Comparison of ENCODE assay signal across 8 cellular contexts in genomic region chrX:103687696-103688191, GRCh38. TPM values are rescaled to one million over a fixed set of nuclear protein-coding genes. Genes with fewer than 3 reads are reported as not detected.
DNase-seq lines count a peak whose midpoint lies in the region; ATAC-seq, FAIRE-seq and TF ChIP-seq lines count a peak whose summit lies in the region.

No MANE protein-coding gene starts in this region.

- FAIRE-seq in H1 (lab: Jason Lieb, UNC): peak; percentile 95

- no peak overlapping the region for H4K8ac ChIP-seq in H1 (ENCODE audit: extremely low read depth, insufficient read depth, low read length)

- no peak overlapping the region for H2AFZ ChIP-seq in H1 (ENCODE audit: low read length)

- TF ChIP-seq EP300 in H1 (IDR thresholded peaks at IDR 0.05; ENCODE audit: borderline replicate concordance in 1 of 2, low read depth in 2 of 2, low read length in 2 of 2): no peak

- no peaks in the 10 kb centered on the region; the same call in 1 of the 2 replicates for H3K23me2 ChIP-seq in H1 (ENCODE audit: low read depth, low read length)

- 0% methylated on average over 16 of the region's 16 CpGs; no CpG with 5 or more reads in 1 of the 2 experiments for WGBS in H1 (ENCODE audit: extremely low coverage in 1 of 2, insufficient coverage in 1 of 2, insufficient read length in 1 of 2, insufficient replicate concordance in 2 of 2, low coverage in 1 of 2, low lambda C conversion rate in 2 of 2, missing lambda C conversion rate in 1 of 2), 2 experiments

- no peak overlapping the region for H4K91ac ChIP-seq in H1 (replicated peaks; ENCODE audit: insufficient read length, low read length)

- peak overlapping the region; percentile 69 to 70 for H3K4me2 ChIP-seq in H1 (ENCODE audit: insufficient read depth in 1 of 2, low read depth in 2 of 2, low read length in 2 of 2)

- H3K36me3 ChIP-seq in HEK293 (ENCODE audit: control insufficient read depth in 2 of 2, insufficient read depth in 1 of 2, low read length in 2 of 2) (peaks cover 19 to 28% of the 10 kb centered on the region in 2 experiments), H1 (ENCODE audit: control insufficient read depth in 2 of 4, insufficient read depth in 4 of 4, low read length in 3 of 4) (peaks cover 5 to 22% (median 15%) of the 10 kb centered on the region in 4 experiments; a peak in 6 of 8 replicates)

- peaks cover 0 to 28% of the 10 kb centered on the region in 2 experiments; a peak in 3 of 4 replicates for H3K79me2 ChIP-seq in H1 (ENCODE audit: control insufficient read depth in 1 of 2, insufficient read depth in 2 of 2, low read length in 2 of 2)

- peak overlapping the region; percentile 53 for H3K4me3 ChIP-seq in HEK293 (ENCODE audit: low read depth, low read length)
- peak overlapping the region; percentile 68 to 99 (median 77) for H3K4me3 ChIP-seq in H1 (ENCODE audit: extremely low read depth in 1 of 4, insufficient read depth in 2 of 4, low read depth in 3 of 4, low read length in 4 of 4)

- no peaks in the 10 kb centered on the region for H3K79me1 ChIP-seq in H1 (ENCODE audit: low read depth, low read length)

- TF ChIP-seq POLR2A in H1 (IDR thresholded peaks at IDR 0.05; ENCODE audit: control extremely low read depth in 1 of 2, low read depth in 2 of 2, low read length in 2 of 2): peak in 1 of 2 experiments; percentile 65; a peak in 1 of 3 replicates

- no peak overlapping the region for H3K4me3 Mint-ChIP-seq in activated CD4-positive, alpha-beta memory T cell treated with anti-CD3 and anti-CD28 coated beads, Interleukin-2, amount 10 ng/mL, durations not matched to agents 7 days and 5 days
- H3K4me3 Mint-ChIP-seq in memory B cell: no peak overlapping the region
- no peak overlapping the region for H3K4me3 Mint-ChIP-seq in stimulated activated memory B cell treated with anti-CD40 and anti-IgM and Interleukin-4, amounts not matched to agents 10 μg/mL and 1 μg/mL and 100 μg/mL, for 72 hours

- no peak for ATAC-seq in memory B cell (ENCODE audit: low read depth)
- ATAC-seq in stimulated activated memory B cell treated with anti-CD40 and anti-IgM and Interleukin-4, amounts not matched to agents 10 μg/mL and 1 μg/mL and 100 μg/mL, for 72 hours: no peak

- H2BK120ac ChIP-seq in H1 (replicated peaks; ENCODE audit: low read depth, low read length): no peak overlapping the region

- no peak overlapping the region for H3K14ac ChIP-seq in H1 (ENCODE audit: insufficient read length)

- H3K56ac ChIP-seq in H1 (replicated peaks; ENCODE audit: insufficient read length, low read depth, low read length): no peak overlapping the region

- no peak overlapping the region for H3K27ac Mint-ChIP-seq in activated CD4-positive, alpha-beta memory T cell treated with anti-CD3 and anti-CD28 coated beads, Interleukin-2, amount 10 ng/mL, durations not matched to agents 7 days and 5 days
- H3K27ac Mint-ChIP-seq in memory B cell: no peak overlapping the region
- no peak overlapping the region for H3K27ac Mint-ChIP-seq in stimulated activated memory B cell treated with anti-CD40 and anti-IgM and Interleukin-4, amounts not matched to agents 10 μg/mL and 1 μg/mL and 100 μg/mL, for 72 hours

- CTCF ChIA-PET in HEK293 (lab: Yijun Ruan, JAX) (interaction anchor here (0.9 kb wide), 2 partner anchors 25 to 124 kb away, joined by 3 read pairs; no protein-coding TSS in a partner anchor), H1 (lab: Charles Lee; ENCODE audit: partially characterized antibody) (no interaction called here)
- CTCF ChIA-PET in activated CD4-positive, alpha-beta memory T cell treated with anti-CD3 and anti-CD28 coated beads, Interleukin-2, amount 10 ng/mL, durations not matched to agents 7 days and 5 days (lab: Charles Lee): interaction anchor here (0.6 to 2.4 kb wide), 2 partner anchors 231 to 511 kb away, joined by 3 to 6 read pairs; no protein-coding TSS in a partner anchor

- POLR2A ChIA-PET in HEK293 (lab: Yijun Ruan, JAX) (interaction anchor here (0.6 to 2.7 kb wide), 3 partner anchors 42 to 144 kb away, joined by 3 to 11 read pairs (median 4); partner anchors contain the start of gene TCEAL1), H1 (lab: Charles Lee; ENCODE audit: partially characterized antibody) (interaction anchor here (0.6 to 2.3 kb wide), 7 partner anchors 23 to 168 kb away, joined by 3 to 11 read pairs (median 5); partner anchors contain the start of gene TCEAL1)
- POLR2A ChIA-PET in activated CD4-positive, alpha-beta memory T cell treated with anti-CD3 and anti-CD28 coated beads, Interleukin-2, amount 10 ng/mL, durations not matched to agents 7 days and 5 days (lab: Charles Lee): no interaction called here

- TF ChIP-seq CTCF in HEK293 (tag by site-specific recombination; IDR thresholded peaks at IDR 0.05) (peak; percentile 75), H1 (IDR thresholded peaks at IDR 0.05; ENCODE audit: control extremely low read depth in 1 of 3, insufficient read depth in 1 of 3, low read depth in 1 of 3, low read length in 3 of 3) (peak; percentile 15 to 68 (median 66))

- peak overlapping the region; percentile 82 for H4K5ac ChIP-seq in H1 (ENCODE audit: insufficient read length, low read depth, low read length)

- H2AK5ac ChIP-seq in H1 (ENCODE audit: low read depth, low read length): no peak overlapping the region

- no peak overlapping the region for H3K4ac ChIP-seq in H1 (replicated peaks; ENCODE audit: insufficient read length, low read depth, low read length)

- DNase-seq in AML-193 (lab: John Stamatoyannopoulos, UW) (peak; percentile 21 to 35), NCI-H524 treated with DMSO at 0.1 percent for 48 hours (lab: John Stamatoyannopoulos, UW) (peak; percentile 31), H1 (ENCODE audit: low read depth in 1 of 2, low spot score in 2 of 2) (peak; percentile 34 to 68), memory B cell (ENCODE audit: low spot score in 2 of 2) (peak; percentile 17 to 35)
- peak; percentile 61 for DNase-seq in activated CD4-positive, alpha-beta memory T cell treated with anti-CD3 and anti-CD28 coated beads, Interleukin-2, amount 10 ng/mL, durations not matched to agents 7 days and 5 days
- peak; percentile 23 for DNase-seq in stimulated activated CD8-positive, alpha-beta memory T cell treated with anti-CD3 and anti-CD28 coated beads, Interleukin-12 subunit alpha, Interleukin-12 subunit beta, amount 100 ng/mL, for 1 hour (ENCODE audit: low read depth)

- H3K4me1 Mint-ChIP-seq in activated CD4-positive, alpha-beta memory T cell treated with anti-CD3 and anti-CD28 coated beads, Interleukin-2, amount 10 ng/mL, durations not matched to agents 7 days and 5 days: peaks cover 12% of the 10 kb centered on the region
- no peaks in the 10 kb centered on the region for H3K4me1 Mint-ChIP-seq in memory B cell
- no peaks in the 10 kb centered on the region for H3K4me1 Mint-ChIP-seq in stimulated activated memory B cell treated with anti-CD40 and anti-IgM and Interleukin-4, amounts not matched to agents 10 μg/mL and 1 μg/mL and 100 μg/mL, for 72 hours

- peak overlapping the region; percentile 92 for H2BK12ac ChIP-seq in H1 (ENCODE audit: low read depth, low read length)

- peak overlapping the region; percentile 90; the same call in 1 of the 2 replicates for H2BK5ac ChIP-seq in H1 (ENCODE audit: low read depth, low read length)

- H3K18ac ChIP-seq in H1 (ENCODE audit: extremely low read depth, low read length): peak overlapping the region; percentile 75

- H3K27me3 Mint-ChIP-seq in activated CD4-positive, alpha-beta memory T cell treated with anti-CD3 and anti-CD28 coated beads, Interleukin-2, amount 10 ng/mL, durations not matched to agents 7 days and 5 days: no peaks in the 10 kb centered on the region
- H3K27me3 Mint-ChIP-seq in memory B cell: no peaks in the 10 kb centered on the region
- no peaks in the 10 kb centered on the region for H3K27me3 Mint-ChIP-seq in stimulated activated memory B cell treated with anti-CD40 and anti-IgM and Interleukin-4, amounts not matched to agents 10 μg/mL and 1 μg/mL and 100 μg/mL, for 72 hours

- peak; percentile 72 to 79 for TF ChIP-seq RAD21 in H1 (IDR thresholded peaks at IDR 0.05 in 1 of 2, conservative IDR thresholded peaks at IDR 0.05 in 1 of 2; ENCODE audit: low read depth in 2 of 2, low read length in 2 of 2)

- H3K36me3 Mint-ChIP-seq in activated CD4-positive, alpha-beta memory T cell treated with anti-CD3 and anti-CD28 coated beads, Interleukin-2, amount 10 ng/mL, durations not matched to agents 7 days and 5 days (ENCODE audit: low read depth): peaks cover 16% of the 10 kb centered on the region
- peaks cover 4% of the 10 kb centered on the region for H3K36me3 Mint-ChIP-seq in memory B cell
- H3K36me3 Mint-ChIP-seq in stimulated activated memory B cell treated with anti-CD40 and anti-IgM and Interleukin-4, amounts not matched to agents 10 μg/mL and 1 μg/mL and 100 μg/mL, for 72 hours: peaks cover 13% of the 10 kb centered on the region

- H4K20me1 ChIP-seq in H1 (replicated peaks in 1 of 2; ENCODE audit: control insufficient read depth in 1 of 2, insufficient read depth in 2 of 2, low read length in 2 of 2): no peaks in the 10 kb centered on the region

- H2BK20ac ChIP-seq in H1 (ENCODE audit: low read length): no peak overlapping the region

- no peaks in the 10 kb centered on the region for H3K9me3 Mint-ChIP-seq in activated CD4-positive, alpha-beta memory T cell treated with anti-CD3 and anti-CD28 coated beads, Interleukin-2, amount 10 ng/mL, durations not matched to agents 7 days and 5 days
- no peaks in the 10 kb centered on the region for H3K9me3 Mint-ChIP-seq in memory B cell
- H3K9me3 Mint-ChIP-seq in stimulated activated memory B cell treated with anti-CD40 and anti-IgM and Interleukin-4, amounts not matched to agents 10 μg/mL and 1 μg/mL and 100 μg/mL, for 72 hours: no peaks in the 10 kb centered on the region

- peak overlapping the region; percentile 31 to 83 (median 74); a peak in 6 of 7 replicates for H3K9ac ChIP-seq in H1 (replicated peaks in 1 of 4; ENCODE audit: extremely low read depth in 1 of 4, low read depth in 3 of 4, low read length in 3 of 4)

- H3K23ac ChIP-seq in H1 (ENCODE audit: insufficient read length): no peak overlapping the region

- H2BK15ac ChIP-seq in H1 (ENCODE audit: low read length): no peak overlapping the region

- H3K27ac ChIP-seq in HEK293 (ENCODE audit: extremely low read depth, low read depth, low read length) (peak overlapping the region; percentile 87), H1 (ENCODE audit: low read depth, low read length) (peak overlapping the region; percentile 77)

- H3K4me1 ChIP-seq in HEK293 (ENCODE audit: control insufficient read depth, insufficient read depth, low read length): peaks cover 2% of the 10 kb centered on the region; the same call in 1 of the 2 replicates
- H3K4me1 ChIP-seq in H1 (replicated peaks in 1 of 4; ENCODE audit: control insufficient read depth in 3 of 4, insufficient read depth in 4 of 4, low read length in 3 of 4): peaks cover 0 to 2% (median 0%) of the 10 kb centered on the region in 4 experiments; a peak in 1 of 7 replicates

- no peaks in the 10 kb centered on the region for H3K27me3 ChIP-seq in H1 (replicated peaks in 1 of 4; ENCODE audit: control insufficient read depth in 3 of 4, extremely low read depth in 1 of 4, insufficient read depth in 3 of 4, low read length in 3 of 4)

- no peaks in the 10 kb centered on the region for H3K9me3 ChIP-seq in HEK293 (ENCODE audit: control insufficient read depth, insufficient read depth, low read depth, low read length)
- H3K9me3 ChIP-seq in H1 (ENCODE audit: insufficient read depth in 2 of 2, low read depth in 1 of 2, low read length in 1 of 2): no peaks in the 10 kb centered on the region

RNA-seq across cellular contexts. Expression of gene MORF4L2, which starts 1.2 kb away (rescaled TPM):
- 100 to 1,000 TPM; 134 to 135 TPM for total RNA-seq in activated CD4-positive, alpha-beta memory T cell treated with anti-CD3 and anti-CD28 coated beads, Interleukin-2, amount 10 ng/mL, durations not matched to agents 7 days and 5 days
- total RNA-seq in H1 (2021; fragmentation: NEBNext Ultra II Directional; extraction: Animal tissue kit (Norgen Biotek cat#: 25700)): 340 and 373 TPM in 2 replicates
- polyA plus RNA-seq in H1 (2011; rRNA removed): 113 and 235 TPM in 2 replicates
- polyA plus RNA-seq in H1 (2011; cell fraction: cytosol; rRNA removed): 343 TPM
- 67.1 TPM for polyA plus RNA-seq in H1 (2011; cell fraction: nucleus; rRNA removed)
- polyA plus RNA-seq in H1 (2012, experiment 1 of 2): 291 to 524 TPM (median 325 TPM) in 4 replicates
- polyA plus RNA-seq in H1 (2012, experiment 2 of 2): 71.1 TPM
- 225 TPM for polyA plus RNA-seq in H1 (2013, experiment 1 of 2)
- 232 TPM for polyA plus RNA-seq in H1 (2013, experiment 2 of 2)
- polyA minus RNA-seq in H1 (2011; rRNA and poly(A)+ RNA removed): 122 and 150 TPM in 2 replicates
- polyA minus RNA-seq in H1 (2011; cell fraction: cytosol; rRNA and poly(A)+ RNA removed): 96.4 TPM
- polyA minus RNA-seq in H1 (2011; cell fraction: nucleus; rRNA and poly(A)+ RNA removed): 69.0 TPM

RNA-seq across cellular contexts. Expression of gene TMEM31, which starts 23.0 kb away (rescaled TPM):
- total RNA-seq in activated CD4-positive, alpha-beta memory T cell treated with anti-CD3 and anti-CD28 coated beads, Interleukin-2, amount 10 ng/mL, durations not matched to agents 7 days and 5 days: not detected
- total RNA-seq in H1 (2021; fragmentation: NEBNext Ultra II Directional; extraction: Animal tissue kit (Norgen Biotek cat#: 25700)): not detected in 2 replicates
- 0.31 and 0.65 TPM in 2 replicates for polyA plus RNA-seq in H1 (2011; rRNA removed)
- polyA plus RNA-seq in H1 (2011; cell fraction: cytosol; rRNA removed): 0.50 TPM
- not detected for polyA plus RNA-seq in H1 (2011; cell fraction: nucleus; rRNA removed)
- 0.34 TPM in 1 of 4 replicates, not detected in the others for polyA plus RNA-seq in H1 (2012, experiment 1 of 2)
- not detected for polyA plus RNA-seq in H1 (2012, experiment 2 of 2)
- 0.41 TPM for polyA plus RNA-seq in H1 (2013, experiment 1 of 2)
- polyA plus RNA-seq in H1 (2013, experiment 2 of 2): 0.42 TPM
- polyA minus RNA-seq in H1 (2011; rRNA and poly(A)+ RNA removed): 2.0 TPM in 1 of 2 replicates, not detected in the other
- polyA minus RNA-seq in H1 (2011; cell fraction: cytosol; rRNA and poly(A)+ RNA removed): not detected
- not detected for polyA minus RNA-seq in H1 (2011; cell fraction: nucleus; rRNA and poly(A)+ RNA removed)

RNA-seq across cellular contexts. Expression of gene TCEAL1, which starts 59.0 kb away (rescaled TPM):
- 1 to 10 TPM; 6.5 to 6.7 TPM for total RNA-seq in activated CD4-positive, alpha-beta memory T cell treated with anti-CD3 and anti-CD28 coated beads, Interleukin-2, amount 10 ng/mL, durations not matched to agents 7 days and 5 days
- 3.9 TPM in 2 replicates for total RNA-seq in H1 (2021; fragmentation: NEBNext Ultra II Directional; extraction: Animal tissue kit (Norgen Biotek cat#: 25700))
- 3.0 and 4.1 TPM in 2 replicates for polyA plus RNA-seq in H1 (2011; rRNA removed)
- polyA plus RNA-seq in H1 (2011; cell fraction: cytosol; rRNA removed): 5.7 TPM
- polyA plus RNA-seq in H1 (2011; cell fraction: nucleus; rRNA removed): 3.2 TPM
- polyA plus RNA-seq in H1 (2012, experiment 1 of 2): 2.4 to 3.7 TPM (median 3.3 TPM) in 4 replicates
- polyA plus RNA-seq in H1 (2012, experiment 2 of 2): 1.8 TPM
- 5.6 TPM for polyA plus RNA-seq in H1 (2013, experiment 1 of 2)
- polyA plus RNA-seq in H1 (2013, experiment 2 of 2): 5.4 TPM
- 0.95 and 1.3 TPM in 2 replicates for polyA minus RNA-seq in H1 (2011; rRNA and poly(A)+ RNA removed)
- not detected for polyA minus RNA-seq in H1 (2011; cell fraction: cytosol; rRNA and poly(A)+ RNA removed)
- polyA minus RNA-seq in H1 (2011; cell fraction: nucleus; rRNA and poly(A)+ RNA removed): 1.7 TPM
